ENCODE assay signal across 9 cellular contexts in genomic region chr7:75637854-75638606, GRCh38.
A peak's percentile ranks its signal among the peaks of the same experiment; 100 is the strongest.
DNase-seq lines count a peak whose midpoint lies in the region; ATAC-seq, FAIRE-seq and TF ChIP-seq lines count a peak whose summit lies in the region.
"Had no signal": no experiment of that assay in that cellular context is flagged by ENCODE, and none has a peak within 500 bp of the region (broad histone marks: within the 10 kb centered on the region; RNA-seq: fewer than 3 reads in every experiment).

No MANE protein-coding gene starts in this region.

- no peaks in the 10 kb centered on the region for H3K27me3 Mint-ChIP-seq in stimulated activated naive CD8-positive, alpha-beta T cell treated with anti-CD3 and anti-CD28 coated beads, Interleukin-15, Interleukin-2, amounts not matched to agents 100 ng/mL and 50 ng/mL, for 24 hours

- no peaks in the 10 kb centered on the region for H3K36me3 ChIP-seq in aorta (ENCODE audit: control insufficient read depth in 1 of 2, insufficient read depth in 2 of 2, low read length in 1 of 2)

- H3K4me3 ChIP-seq in choroid plexus epithelial cell (ENCODE audit: low read depth, low read length) (peak overlapping the region; percentile 60), mononuclear cell (ENCODE audit: low read length) (peak overlapping the region; percentile 39), aorta (ENCODE audit: low read length in 2 of 2) (peak overlapping the region; percentile 32 to 85)

- intact Hi-C loops in aorta (cut with DNase I), result no loop called here

- H3K4me1 ChIP-seq in mononuclear cell (ENCODE audit: insufficient read depth, low read length) (peaks cover 23% of the 10 kb centered on the region), aorta (ENCODE audit: control insufficient read depth in 1 of 2, insufficient read depth in 2 of 2, low read length in 2 of 2) (peaks cover 5 to 6% of the 10 kb centered on the region in 2 donors)

- peaks cover 8% of the 10 kb centered on the region for H3K4me1 Mint-ChIP-seq in stimulated activated naive CD8-positive, alpha-beta T cell treated with anti-CD3 and anti-CD28 coated beads, Interleukin-15, Interleukin-2, amounts not matched to agents 100 ng/mL and 50 ng/mL, for 24 hours (ENCODE audit: low read depth)

- peak overlapping the region in 1 of 2 donors; percentile 2 for H3K27ac ChIP-seq in aorta (ENCODE audit: low read depth in 1 of 2, low read length in 2 of 2)

- TF ChIP-seq CTCF in choroid plexus epithelial cell (conservative IDR thresholded peaks at IDR 0.05; ENCODE audit: low read depth, low read length), result no peak

- H3K27me3 ChIP-seq in mononuclear cell (ENCODE audit: insufficient read depth, low read length) (no peaks in the 10 kb centered on the region), aorta (ENCODE audit: control insufficient read depth in 1 of 2, insufficient read depth in 2 of 2, low read length in 1 of 2) (no peaks in the 10 kb centered on the region)

- WGBS in aorta, 2 donors, result 21 to 27% methylated on average over 14 of the region's 14 CpGs

- ATAC-seq in stimulated activated naive CD8-positive, alpha-beta T cell treated with anti-CD3 and anti-CD28 coated beads, Interleukin-15, Interleukin-2, amounts not matched to agents 100 U/mL and 50 U/mL, for 24 hours, result no peak
- ATAC-seq in aorta (ENCODE audit: low FRiP score), result no peak
- ATAC-seq in GM19328 (IDR thresholded peaks at IDR 0.05; ENCODE audit: unreplicated experiment), result no peak

- no peak for FAIRE-seq in urothelium cell line (lab: Jason Lieb, UNC)
- FAIRE-seq: colon had no signal

- no peaks in the 10 kb centered on the region for H3K36me3 Mint-ChIP-seq in stimulated activated naive CD8-positive, alpha-beta T cell treated with anti-CD3 and anti-CD28 coated beads, Interleukin-15, Interleukin-2, amounts not matched to agents 100 ng/mL and 50 ng/mL, for 24 hours (ENCODE audit: low read depth)

- H3K4me3 Mint-ChIP-seq in stimulated activated naive CD8-positive, alpha-beta T cell treated with anti-CD3 and anti-CD28 coated beads, Interleukin-15, Interleukin-2, amounts not matched to agents 100 ng/mL and 50 ng/mL, for 24 hours, result peak overlapping the region; percentile 48

- no peak for DNase-seq in stimulated activated naive CD8-positive, alpha-beta T cell treated with anti-CD3 and anti-CD28 coated beads, Interleukin-15, Interleukin-2, amounts not matched to agents 100 U/mL and 50 U/mL, for 24 hours
- DNase-seq in choroid plexus epithelial cell (ENCODE audit: low read depth) (no peak), aorta (no peak), globus pallidus (ENCODE audit: low spot score) (no peak), urothelium cell line (ENCODE audit: low spot score) (no peak)

- H3K9me3 ChIP-seq in mononuclear cell (ENCODE audit: low read depth, low read length), result no peaks in the 10 kb centered on the region
- no peaks in the 10 kb centered on the region for H3K9me3 ChIP-seq in aorta (ENCODE audit: control insufficient read depth, low read length)

- H3K9me3 Mint-ChIP-seq in stimulated activated naive CD8-positive, alpha-beta T cell treated with anti-CD3 and anti-CD28 coated beads, Interleukin-15, Interleukin-2, amounts not matched to agents 100 ng/mL and 50 ng/mL, for 24 hours, result no peaks in the 10 kb centered on the region

- H3K27ac Mint-ChIP-seq in stimulated activated naive CD8-positive, alpha-beta T cell treated with anti-CD3 and anti-CD28 coated beads, Interleukin-15, Interleukin-2, amounts not matched to agents 100 ng/mL and 50 ng/mL, for 24 hours, result no peak overlapping the region
